In the genomic region with DNA sequence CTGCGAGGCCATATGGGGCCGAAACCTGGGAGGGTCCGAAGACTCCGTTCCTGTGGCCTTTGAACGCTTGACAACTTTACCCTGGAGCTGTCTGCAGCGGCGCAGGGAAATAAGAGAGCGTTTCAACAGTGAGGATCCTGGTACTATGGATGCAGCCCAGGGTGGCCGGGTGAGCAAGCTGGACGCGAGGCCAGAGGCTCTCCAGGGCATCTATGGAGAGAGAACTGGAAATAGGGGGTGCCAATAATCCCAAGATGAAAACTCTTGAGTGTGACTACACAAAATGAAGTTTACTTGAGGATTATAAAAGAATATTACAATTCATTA, we compare ENCODE assay signal across 1 cellular context.
TF ChIP-seq lines count a peak whose summit lies in the region.

No MANE protein-coding gene starts in this region.

TF ChIP-seq in HepG2, 621 proteins besides CTCF, POLR2A, EP300 and RAD21 (continued from another document):
- TF ChIP-seq, protein P1, sequence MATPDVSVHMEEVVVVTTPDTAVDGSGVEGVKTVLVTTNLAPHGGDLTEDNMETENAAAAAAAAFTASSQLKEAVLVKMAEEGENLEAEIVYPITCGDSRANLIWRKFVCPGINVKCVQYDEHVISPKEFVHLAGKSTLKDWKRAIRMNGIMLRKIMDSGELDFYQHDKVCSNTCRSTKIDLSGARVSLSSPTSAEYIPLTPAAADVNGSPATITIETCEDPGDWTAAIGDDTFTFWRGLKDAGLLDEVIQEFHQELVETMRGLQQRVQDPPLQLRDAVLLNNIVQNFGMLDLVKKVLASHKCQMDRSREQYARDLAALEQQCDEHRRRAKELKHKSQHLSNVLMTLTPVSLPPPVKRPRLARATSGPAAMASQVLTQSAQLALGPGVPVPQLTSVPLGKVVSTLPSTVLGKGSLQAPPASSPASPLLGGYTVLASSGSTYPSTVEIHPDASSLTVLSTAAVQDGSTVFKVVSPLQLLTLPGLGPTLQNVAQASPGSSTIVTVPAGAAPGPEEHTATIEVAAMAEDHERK (CRISPR knock-in tag; IDR thresholded peaks at IDR 0.05; ENCODE audit: low read depth), result no peak
- no peak for TF ChIP-seq TP53 (CRISPR knock-in tag; conservative IDR thresholded peaks at IDR 0.05)
- no peak for TF ChIP-seq NR2F1 (CRISPR knock-in tag; IDR thresholded peaks at IDR 0.05)
- no peak for TF ChIP-seq KMT2B (CRISPR knock-in tag; IDR thresholded peaks at IDR 0.05)
- TF ChIP-seq EHMT2 (IDR thresholded peaks at IDR 0.05; ENCODE audit: borderline replicate concordance, low read depth, low read length), result no peak
- no peak for TF ChIP-seq ZNF577 (CRISPR knock-in tag; IDR thresholded peaks at IDR 0.05; ENCODE audit: borderline replicate concordance, low read depth)
- no peak for TF ChIP-seq ZNF569 (CRISPR knock-in tag; IDR thresholded peaks at IDR 0.05; ENCODE audit: borderline replicate concordance)
- TF ChIP-seq, protein P2, sequence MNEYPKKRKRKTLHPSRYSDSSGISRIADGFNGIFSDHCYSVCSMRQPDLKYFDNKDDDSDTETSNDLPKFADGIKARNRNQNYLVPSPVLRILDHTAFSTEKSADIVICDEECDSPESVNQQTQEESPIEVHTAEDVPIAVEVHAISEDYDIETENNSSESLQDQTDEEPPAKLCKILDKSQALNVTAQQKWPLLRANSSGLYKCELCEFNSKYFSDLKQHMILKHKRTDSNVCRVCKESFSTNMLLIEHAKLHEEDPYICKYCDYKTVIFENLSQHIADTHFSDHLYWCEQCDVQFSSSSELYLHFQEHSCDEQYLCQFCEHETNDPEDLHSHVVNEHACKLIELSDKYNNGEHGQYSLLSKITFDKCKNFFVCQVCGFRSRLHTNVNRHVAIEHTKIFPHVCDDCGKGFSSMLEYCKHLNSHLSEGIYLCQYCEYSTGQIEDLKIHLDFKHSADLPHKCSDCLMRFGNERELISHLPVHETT (CRISPR knock-in tag; conservative IDR thresholded peaks at IDR 0.05), result no peak
